In genomic region chr17:48558731-48559608, GRCh38 we compare ENCODE assay signal across 2 cellular contexts.
TF ChIP-seq lines count a peak whose summit lies in the region.

No MANE protein-coding gene starts in this region.

TF ChIP-seq in H1, 55 proteins besides CTCF, POLR2A, EP300 and RAD21:
- no peak for TF ChIP-seq MAFK (IDR thresholded peaks at IDR 0.05; ENCODE audit: low read depth, low read length)
- TF ChIP-seq ZNF274 (IDR thresholded peaks at IDR 0.05; ENCODE audit: borderline replicate concordance, extremely low read depth, low read length) = no peak
- TF ChIP-seq SUZ12 (IDR thresholded peaks at IDR 0.05; ENCODE audit: low read length) = peak; percentile 88
- no peak for TF ChIP-seq PHF8 (conservative IDR thresholded peaks at IDR 0.05; ENCODE audit: low read depth, low read length)
- TF ChIP-seq HDAC2 (IDR thresholded peaks at IDR 0.05; ENCODE audit: borderline replicate concordance in 1 of 2, low read depth in 2 of 2, low read length in 2 of 2) = no peak
- no peak for TF ChIP-seq E2F6 (IDR thresholded peaks at IDR 0.05)
- TF ChIP-seq USF2 (IDR thresholded peaks at IDR 0.05; ENCODE audit: low read length) = no peak
- no peak for TF ChIP-seq EGR1 (IDR thresholded peaks at IDR 0.05; ENCODE audit: borderline replicate concordance, low read depth, low read length)
- no peak for TF ChIP-seq SP1 (IDR thresholded peaks at IDR 0.05; ENCODE audit: low read depth, low read length)
- no peak for TF ChIP-seq RXRA (IDR thresholded peaks at IDR 0.05; ENCODE audit: insufficient read depth, low read depth, low read length)
- no peak for TF ChIP-seq KDM1A (IDR thresholded peaks at IDR 0.05; ENCODE audit: borderline replicate concordance, low read length)
- TF ChIP-seq NRF1 (IDR thresholded peaks at IDR 0.05; ENCODE audit: low read depth, low read length) = no peak
- no peak for TF ChIP-seq BCL11A (IDR thresholded peaks at IDR 0.05; ENCODE audit: low read depth in 2 of 2, low read length in 2 of 2)
- TF ChIP-seq CHD2 (IDR thresholded peaks at IDR 0.05; ENCODE audit: low read length) = no peak
- TF ChIP-seq JUND (IDR thresholded peaks at IDR 0.05; ENCODE audit: low read length) = no peak
- peak; percentile 84 for TF ChIP-seq RNF2 (IDR thresholded peaks at IDR 0.05; ENCODE audit: borderline replicate concordance, low read depth, low read length, missing control alignments, poor library complexity, severe bottlenecking)
- TF ChIP-seq TAF1 (IDR thresholded peaks at IDR 0.05; ENCODE audit: low read depth, low read length) = no peak
- no peak for TF ChIP-seq SIN3A (conservative IDR thresholded peaks at IDR 0.05 in 1 of 2, IDR thresholded peaks at IDR 0.05 in 1 of 2; ENCODE audit: low read depth in 1 of 2, low read length in 2 of 2)
- TF ChIP-seq BACH1 (IDR thresholded peaks at IDR 0.05; ENCODE audit: low read length) = no peak
- TF ChIP-seq ASH2L (IDR thresholded peaks at IDR 0.05; ENCODE audit: low read length) = no peak
- no peak for TF ChIP-seq FOSL1 (IDR thresholded peaks at IDR 0.05; ENCODE audit: insufficient read depth, low read depth, low read length)
- peak; percentile 85 for TF ChIP-seq EZH2 (IDR thresholded peaks at IDR 0.05; ENCODE audit: low read depth, low read length, severe bottlenecking)
- no peak for TF ChIP-seq ATF2 (IDR thresholded peaks at IDR 0.05; ENCODE audit: low read length)
- TF ChIP-seq CBX5 (IDR thresholded peaks at IDR 0.05; ENCODE audit: low read depth, low read length) = no peak
- no peak for TF ChIP-seq SAP30 (IDR thresholded peaks at IDR 0.05; ENCODE audit: insufficient read depth, insufficient replicate concordance, low read length)
- TF ChIP-seq ATF3 (IDR thresholded peaks at IDR 0.05; ENCODE audit: insufficient read depth, low read depth, low read length) = no peak
- TF ChIP-seq SRF (IDR thresholded peaks at IDR 0.05; ENCODE audit: low read depth, low read length) = no peak
- peak; percentile 89; the same call in 1 of the 2 replicates for TF ChIP-seq CBX8 (IDR thresholded peaks at IDR 0.05; ENCODE audit: borderline replicate concordance, low read depth, low read length)
- no peak for TF ChIP-seq TAF7 (optimal IDR thresholded peaks at IDR 0.05; ENCODE audit: borderline replicate concordance, low read depth, low read length)
- no peak for TF ChIP-seq CEBPB (IDR thresholded peaks at IDR 0.05; ENCODE audit: low read depth, low read length)
- no peak for TF ChIP-seq KDM4A (IDR thresholded peaks at IDR 0.05; ENCODE audit: low read depth, low read length, severe bottlenecking)

TF ChIP-seq in liver, 16 proteins besides CTCF, POLR2A, EP300 and RAD21:
- TF ChIP-seq TAF1 (conservative IDR thresholded peaks at IDR 0.05) = no peak
- TF ChIP-seq ZBTB33 (IDR thresholded peaks at IDR 0.05) = no peak
TF ChIP-seq in liver: peak in this region for 0.
